10 cellular contexts compared by ENCODE assay signal in the genomic region with DNA sequence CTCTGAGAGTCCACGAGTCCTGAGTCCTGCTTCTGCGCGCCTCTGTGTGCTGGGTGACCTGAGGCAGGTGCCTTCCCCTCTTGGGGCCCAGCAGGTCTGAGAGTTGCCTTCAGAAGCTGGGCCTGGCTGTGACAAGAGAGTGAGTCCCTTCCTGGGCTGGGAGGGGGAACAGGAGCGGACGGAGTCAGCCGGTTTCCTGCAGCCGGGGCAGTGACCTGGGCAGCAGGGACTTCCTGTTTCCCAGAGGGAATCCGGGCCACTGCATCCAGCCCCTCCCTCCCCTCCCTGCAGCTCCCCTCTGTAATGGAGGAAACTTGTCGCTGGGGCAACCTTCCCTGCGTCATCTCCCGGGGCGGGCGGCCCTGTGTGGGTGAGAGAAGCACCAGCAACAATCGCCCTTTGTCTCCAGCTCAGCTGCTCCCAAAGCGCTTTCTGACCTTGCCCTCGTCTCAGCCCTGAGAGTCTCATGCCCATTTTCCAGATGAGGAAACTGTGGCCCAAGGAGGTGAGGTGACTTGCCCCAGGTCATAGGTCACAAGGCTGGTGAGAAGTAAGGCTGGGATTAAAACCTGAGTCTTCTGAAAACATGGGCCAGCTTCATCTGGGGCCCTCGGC.
DNase-seq lines count a peak whose midpoint lies in the region; ATAC-seq, FAIRE-seq and TF ChIP-seq lines count a peak whose summit lies in the region.
"Had no signal": no experiment of that assay in that cellular context is flagged by ENCODE, and none has a peak within 500 bp of the region (broad histone marks: within the 10 kb centered on the region; RNA-seq: fewer than 3 reads in every experiment).

No MANE protein-coding gene starts in this region.

- H3K27me3 Mint-ChIP-seq in dendritic cell treated with granulocyte-macrophage colony-stimulating factor and Interleukin-4, amounts not matched to agents 40 ng/mL and 50 ng/mL, for 4 days = peaks cover 91% of the 10 kb centered on the region
- H3K27me3 Mint-ChIP-seq in natural killer cell (ENCODE audit: low read depth in 2 of 2) = peaks cover 47 to 57% of the 10 kb centered on the region in 2 donors
- H3K27me3 Mint-ChIP-seq in naive thymus-derived CD8-positive, alpha-beta T cell = peaks cover 32 to 73% (median 54%) of the 10 kb centered on the region in 5 donors

- TF ChIP-seq POLR2A in right lobe of liver (IDR thresholded peaks at IDR 0.05) = no peak

- peak overlapping the region; percentile 34 for H3K27ac Mint-ChIP-seq in dendritic cell treated with granulocyte-macrophage colony-stimulating factor and Interleukin-4, amounts not matched to agents 40 ng/mL and 50 ng/mL, for 4 days
- H3K27ac Mint-ChIP-seq in natural killer cell = no peak overlapping the region
- H3K27ac Mint-ChIP-seq in naive thymus-derived CD8-positive, alpha-beta T cell = no peak overlapping the region
- H3K27ac Mint-ChIP-seq: activated naive CD4-positive, alpha-beta T cell treated with anti-CD3 and anti-CD28 coated beads, Interleukin-2, amount 10 ng/mL, durations not matched to agents 7 days and 5 days had no signal

- H3K4me3 ChIP-seq in right lobe of liver = no peak overlapping the region

- intact Hi-C loops in dendritic cell treated with granulocyte-macrophage colony-stimulating factor and Interleukin-4, amounts not matched to agents 40 ng/mL and 50 ng/mL, for 4 days (cut with micrococcal nuclease) = loop anchor here (10.0 kb wide), 1 partner anchor 67 kb away; no protein-coding TSS in a partner anchor
- intact Hi-C loops in right lobe of liver (cut with DNase I) = no loop called here
- intact Hi-C loops in natural killer cell (cut with micrococcal nuclease) = no loop called here

- H3K9me3 Mint-ChIP-seq in dendritic cell treated with granulocyte-macrophage colony-stimulating factor and Interleukin-4, amounts not matched to agents 40 ng/mL and 50 ng/mL, for 4 days = no peaks in the 10 kb centered on the region
- no peaks in the 10 kb centered on the region for H3K9me3 Mint-ChIP-seq in natural killer cell
- no peaks in the 10 kb centered on the region for H3K9me3 Mint-ChIP-seq in naive thymus-derived CD8-positive, alpha-beta T cell
- H3K9me3 Mint-ChIP-seq: activated naive CD4-positive, alpha-beta T cell treated with anti-CD3 and anti-CD28 coated beads, Interleukin-2, amount 10 ng/mL, durations not matched to agents 7 days and 5 days had no signal

- DNase-seq in NCI-H146 treated with DMSO at 0.1 percent for 48 hours (lab: John Stamatoyannopoulos, UW; ENCODE audit: unreplicated experiment) (peak; percentile 43), right lobe of liver (peak; percentile 80 to 85 (median 80)), superior temporal gyrus (ENCODE audit: extremely low spot score) (peak; percentile 80), GM19239 (ENCODE audit: insufficient read length, low spot score) (no peak), natural killer cell (no peak), NOMO-1 (lab: John Stamatoyannopoulos, UW; ENCODE audit: unreplicated experiment in 2 of 2) (no peak)
- no peak for DNase-seq in naive thymus-derived CD8-positive, alpha-beta T cell
- DNase-seq: activated naive CD4-positive, alpha-beta T cell treated with anti-CD3 and anti-CD28 coated beads, Interleukin-2, amount 10 ng/mL, durations not matched to agents 7 days and 5 days; NCI-H2171 had no signal

- TF ChIP-seq CTCF in right lobe of liver (IDR thresholded peaks at IDR 0.05) = no peak
- no peak for TF ChIP-seq CTCF in natural killer cell (IDR thresholded peaks at IDR 0.05)

- H3K4me1 Mint-ChIP-seq in dendritic cell treated with granulocyte-macrophage colony-stimulating factor and Interleukin-4, amounts not matched to agents 40 ng/mL and 50 ng/mL, for 4 days (ENCODE audit: low read depth) = peaks cover 29% of the 10 kb centered on the region
- no peaks in the 10 kb centered on the region for H3K4me1 Mint-ChIP-seq in natural killer cell
- H3K4me1 Mint-ChIP-seq in naive thymus-derived CD8-positive, alpha-beta T cell = peaks cover 0 to 6% (median 0%) of the 10 kb centered on the region in 4 donors
- H3K4me1 Mint-ChIP-seq: activated naive CD4-positive, alpha-beta T cell treated with anti-CD3 and anti-CD28 coated beads, Interleukin-2, amount 10 ng/mL, durations not matched to agents 7 days and 5 days had no signal

- POLR2A ChIA-PET in naive thymus-derived CD8-positive, alpha-beta T cell (lab: Charles Lee) = no interaction called here

- no peaks in the 10 kb centered on the region for H3K36me3 Mint-ChIP-seq in dendritic cell treated with granulocyte-macrophage colony-stimulating factor and Interleukin-4, amounts not matched to agents 40 ng/mL and 50 ng/mL, for 4 days (ENCODE audit: low read depth)
- H3K36me3 Mint-ChIP-seq in natural killer cell = no peaks in the 10 kb centered on the region
- H3K36me3 Mint-ChIP-seq in naive thymus-derived CD8-positive, alpha-beta T cell = no peaks in the 10 kb centered on the region
- H3K36me3 Mint-ChIP-seq: activated naive CD4-positive, alpha-beta T cell treated with anti-CD3 and anti-CD28 coated beads, Interleukin-2, amount 10 ng/mL, durations not matched to agents 7 days and 5 days had no signal

- no peaks in the 10 kb centered on the region for H3K36me3 ChIP-seq in right lobe of liver

- no peak for FAIRE-seq in GM19239 (lab: Jason Lieb, UNC)

- H3K4me1 ChIP-seq in right lobe of liver = no peaks in the 10 kb centered on the region

- H3K27ac ChIP-seq in right lobe of liver = peak overlapping the region in 2 of 3 donors; percentile 31 to 49

- H3K9me3 ChIP-seq in right lobe of liver = no peaks in the 10 kb centered on the region

- H3K27me3 ChIP-seq in right lobe of liver = no peaks in the 10 kb centered on the region

- no peak overlapping the region for H3K4me3 Mint-ChIP-seq in dendritic cell treated with granulocyte-macrophage colony-stimulating factor and Interleukin-4, amounts not matched to agents 40 ng/mL and 50 ng/mL, for 4 days
- H3K4me3 Mint-ChIP-seq in natural killer cell = no peak overlapping the region
- no peak overlapping the region for H3K4me3 Mint-ChIP-seq in naive thymus-derived CD8-positive, alpha-beta T cell
- H3K4me3 Mint-ChIP-seq: activated naive CD4-positive, alpha-beta T cell treated with anti-CD3 and anti-CD28 coated beads, Interleukin-2, amount 10 ng/mL, durations not matched to agents 7 days and 5 days had no signal

- ATAC-seq in right lobe of liver (peak; percentile 77 to 84 (median 80)), natural killer cell (no peak)
- ATAC-seq in naive thymus-derived CD8-positive, alpha-beta T cell = no peak

- WGBS in right lobe of liver (ENCODE audit: insufficient coverage, low coverage, low lambda C conversion rate, missing lambda C conversion rate) = 29% methylated on average over 6 of the region's 17 CpGs

Comparison
In these comparisons a context has a peak if more than half of its experiments do, and no peak if none do; other contexts are left out.
1. DNase-seq: peak in NCI-H146 treated with DMSO at 0.1 percent for 48 hours (single experiment), right lobe of liver (3 of 3) and superior temporal gyrus (single experiment); none in GM19239 (single experiment), natural killer cell (single experiment), naive thymus-derived CD8-positive, alpha-beta T cell (0 of 10) and NOMO-1 (0 of 2).
2. ATAC-seq: peak in right lobe of liver (4 of 4); none in natural killer cell (0 of 3) and naive thymus-derived CD8-positive, alpha-beta T cell (0 of 2).